In genomic region chr18:2653467-2653866, GRCh38 we compare ENCODE assay signal across 13 cellular contexts. TPM values are rescaled to one million over a fixed set of nuclear protein-coding genes. Genes with fewer than 3 reads are reported as not detected.
DNase-seq lines count a peak whose midpoint lies in the region; ATAC-seq, FAIRE-seq and TF ChIP-seq lines count a peak whose summit lies in the region.
"Had no signal": no experiment of that assay in that cellular context is flagged by ENCODE, and none has a peak within 500 bp of the region (broad histone marks: within the 10 kb centered on the region; RNA-seq: fewer than 3 reads in every experiment).

No MANE protein-coding gene starts in this region.

- no peak for FAIRE-seq in K562 (lab: Jason Lieb, UNC)
- FAIRE-seq: pancreas had no signal

- intact Hi-C loops in activated naive CD4-positive, alpha-beta T cell treated with anti-CD3 and anti-CD28 coated beads for 36 hours (cut with micrococcal nuclease), result loop anchor here (10.0 kb wide), 1 partner anchor 941 kb away; no protein-coding TSS in a partner anchor
- intact Hi-C loops in K562 (cut with micrococcal nuclease), result no loop called here

- 36% methylated on average over 4 of the region's 4 CpGs for WGBS in K562 (ENCODE audit: insufficient coverage, low coverage, missing lambda C conversion rate)

- H3K27ac ChIP-seq in K562 (ENCODE audit: extremely low read depth, low read depth, low read length), result no peak overlapping the region
- H3K27ac ChIP-seq: pancreas had no signal

- H3K9me1 ChIP-seq in K562 (ENCODE audit: control insufficient read depth, insufficient read depth, low read length), result no peaks in the 10 kb centered on the region

- BruUV-seq in K562 (replicated peaks; lab: Mats Ljungman, UMichigan), result no TSS peak

- H3K4me1 Mint-ChIP-seq in activated naive CD4-positive, alpha-beta T cell treated with anti-CD3 and anti-CD28 coated beads, Interleukin-2, amount 50 U/mL, for 24 hours, result peaks cover 40% of the 10 kb centered on the region
- H3K4me1 Mint-ChIP-seq in activated naive CD4-positive, alpha-beta T cell treated with anti-CD3 and anti-CD28 coated beads for 36 hours (ENCODE audit: low read depth), result peaks cover 26% of the 10 kb centered on the region
- peaks cover 21% of the 10 kb centered on the region for H3K4me1 Mint-ChIP-seq in type B pancreatic cell (ENCODE audit: unreplicated experiment)

- no peak overlapping the region for H3K4me2 ChIP-seq in K562 (ENCODE audit: insufficient read depth, low read length)

- peaks cover 20% of the 10 kb centered on the region; the same call in 1 of the 2 replicates for H4K20me1 ChIP-seq in K562 (replicated peaks; ENCODE audit: control insufficient read depth, insufficient read depth, low read length)

- POLR2A ChIA-PET in K562 (lab: Yijun Ruan, JAX), result interaction anchor here (0.7 to 1.5 kb wide), 6 partner anchors 9 to 26 kb away, joined by 3 to 8 read pairs (median 4); no protein-coding TSS in a partner anchor

- no peak for TF ChIP-seq POLR2A in K562 (conservative IDR thresholded peaks at IDR 0.05)

- no peak for TF ChIP-seq EP300 in K562 (IDR thresholded peaks at IDR 0.05; ENCODE audit: low read length)

- no peak overlapping the region for H3K9ac ChIP-seq in K562 (ENCODE audit: insufficient read depth in 1 of 2, low read depth in 2 of 2, low read length in 2 of 2)

- no peak overlapping the region for H3K4me3 ChIP-seq in K562
- no peak overlapping the region for H3K4me3 ChIP-seq in BE2C (ENCODE audit: low read depth, low read length)
- H3K4me3 ChIP-seq: lung, pancreas had no signal

- no peaks in the 10 kb centered on the region for H3K9me3 Mint-ChIP-seq in activated naive CD4-positive, alpha-beta T cell treated with anti-CD3 and anti-CD28 coated beads, Interleukin-2, amount 50 U/mL, for 24 hours
- H3K9me3 Mint-ChIP-seq in activated naive CD4-positive, alpha-beta T cell treated with anti-CD3 and anti-CD28 coated beads for 36 hours, result no peaks in the 10 kb centered on the region
- H3K9me3 Mint-ChIP-seq in type B pancreatic cell, result no peaks in the 10 kb centered on the region

- H3K9me3 ChIP-seq in K562 (replicated peaks; ENCODE audit: control insufficient read depth, insufficient read depth, low read depth, low read length) (no peaks in the 10 kb centered on the region), BE2C (no peaks in the 10 kb centered on the region)
- H3K9me3 ChIP-seq: pancreas had no signal

- no peak for TF ChIP-seq RAD21 in K562 (CRISPR knock-in tag; conservative IDR thresholded peaks at IDR 0.05 in 1 of 2, IDR thresholded peaks at IDR 0.05 in 1 of 2)

- CTCF ChIA-PET in activated naive CD4-positive, alpha-beta T cell treated with anti-CD3 and anti-CD28 coated beads for 36 hours (lab: Charles Lee), result interaction anchor here (0.7 to 1.2 kb wide), 2 partner anchors 12 to 14 kb away, joined by 3 read pairs; no protein-coding TSS in a partner anchor
- CTCF ChIA-PET in K562 (lab: Yijun Ruan, JAX; ENCODE audit: low intra/inter-chr PET ratio), result interaction anchor here (0.7 kb wide), 1 partner anchor 37 kb away, joined by 3 read pairs; no protein-coding TSS in a partner anchor

- H3K27ac Mint-ChIP-seq in activated naive CD4-positive, alpha-beta T cell treated with anti-CD3 and anti-CD28 coated beads, Interleukin-2, amount 50 U/mL, for 24 hours, result no peak overlapping the region
- H3K27ac Mint-ChIP-seq in activated naive CD4-positive, alpha-beta T cell treated with anti-CD3 and anti-CD28 coated beads for 36 hours, result no peak overlapping the region
- H3K27ac Mint-ChIP-seq in type B pancreatic cell, result no peak overlapping the region

- in situ Hi-C loops in K562 (cut with MboI), result no loop called here

- H2AFZ ChIP-seq in K562 (ENCODE audit: low read depth, low read length), result no peak overlapping the region; the same call in none of the 2 replicates

- H3K27me3 Mint-ChIP-seq in activated naive CD4-positive, alpha-beta T cell treated with anti-CD3 and anti-CD28 coated beads, Interleukin-2, amount 50 U/mL, for 24 hours, result no peaks in the 10 kb centered on the region
- no peaks in the 10 kb centered on the region for H3K27me3 Mint-ChIP-seq in activated naive CD4-positive, alpha-beta T cell treated with anti-CD3 and anti-CD28 coated beads for 36 hours (ENCODE audit: low read depth)
- peaks cover 19% of the 10 kb centered on the region for H3K27me3 Mint-ChIP-seq in type B pancreatic cell

- TF ChIP-seq CTCF in K562 (IDR thresholded peaks at IDR 0.05 in 2 of 3, conservative IDR thresholded peaks at IDR 0.05 in 1 of 3; ENCODE audit: insufficient read depth in 2 of 3, low read depth in 1 of 3, low read length in 3 of 3) (no peak), type B pancreatic cell (conservative IDR thresholded peaks at IDR 0.05) (no peak), BE2C (IDR thresholded peaks at IDR 0.05; ENCODE audit: low read depth, low read length) (no peak)

- DNase-seq in activated naive CD4-positive, alpha-beta T cell treated with anti-CD3 and anti-CD28 coated beads for 36 hours, result no peak
- DNase-seq in NCI-H69 (lab: John Stamatoyannopoulos, UW) (peak; percentile 29), K562 (ENCODE audit: extremely low read depth in 1 of 4, low spot score in 3 of 4) (no peak), type B pancreatic cell (ENCODE audit: extremely low spot score, unreplicated experiment) (no peak), BE2C (no peak), COLO829 (ENCODE audit: low spot score) (no peak)
- no peak for DNase-seq in activated CD4-positive, CD25-positive, alpha-beta regulatory T cell treated with anti-CD3 and anti-CD28 coated beads, Interleukin-2, amount 50 U/mL, for 72 hours
- DNase-seq: dorsolateral prefrontal cortex, NCI-H82, pancreas, trophoblast cell had no signal

- peaks cover 33% of the 10 kb centered on the region for H3K79me2 ChIP-seq in K562 (ENCODE audit: control insufficient read depth, insufficient read depth, low read length)

- H3K27me3 ChIP-seq in K562 (ENCODE audit: control insufficient read depth in 2 of 2, insufficient read depth in 2 of 2, low read length in 2 of 2) (no peaks in the 10 kb centered on the region), BE2C (no peaks in the 10 kb centered on the region)
- H3K27me3 ChIP-seq: dorsolateral prefrontal cortex, pancreas had no signal

- H3K36me3 ChIP-seq in K562 (ENCODE audit: control insufficient read depth, insufficient read depth, low read length), result no peaks in the 10 kb centered on the region
- no peaks in the 10 kb centered on the region for H3K36me3 ChIP-seq in BE2C
- H3K36me3 ChIP-seq: pancreas had no signal

- peaks cover 5% of the 10 kb centered on the region for H3K36me3 Mint-ChIP-seq in activated naive CD4-positive, alpha-beta T cell treated with anti-CD3 and anti-CD28 coated beads, Interleukin-2, amount 50 U/mL, for 24 hours
- H3K36me3 Mint-ChIP-seq in activated naive CD4-positive, alpha-beta T cell treated with anti-CD3 and anti-CD28 coated beads for 36 hours (ENCODE audit: low read depth), result peaks cover 15% of the 10 kb centered on the region
- no peaks in the 10 kb centered on the region for H3K36me3 Mint-ChIP-seq in type B pancreatic cell

- ATAC-seq in K562, result no peak
- ATAC-seq: pancreas had no signal

- peaks cover 8 to 16% of the 10 kb centered on the region in 2 experiments; a peak in 4 of 5 replicates for H3K4me1 ChIP-seq in K562 (replicated peaks in 1 of 2; ENCODE audit: control insufficient read depth in 2 of 2, insufficient read depth in 2 of 2, low read length in 2 of 2)
- H3K4me1 ChIP-seq in BE2C, result no peaks in the 10 kb centered on the region

- H3K4me3 Mint-ChIP-seq in activated naive CD4-positive, alpha-beta T cell treated with anti-CD3 and anti-CD28 coated beads, Interleukin-2, amount 50 U/mL, for 24 hours, result peak overlapping the region; percentile 95
- H3K4me3 Mint-ChIP-seq in activated naive CD4-positive, alpha-beta T cell treated with anti-CD3 and anti-CD28 coated beads for 36 hours, result no peak overlapping the region
- H3K4me3 Mint-ChIP-seq in type B pancreatic cell, result peak overlapping the region; percentile 51

TF ChIP-seq in K562, 482 proteins besides CTCF, POLR2A, EP300 and RAD21:
- peak in 1 of 3 experiments; percentile 13 for TF ChIP-seq YY1 (IDR thresholded peaks at IDR 0.05; ENCODE audit: borderline replicate concordance in 1 of 3, control insufficient read depth in 1 of 3, extremely low read depth in 1 of 3, insufficient read depth in 3 of 3, insufficient read length in 1 of 3, insufficient replicate concordance in 2 of 3, low read depth in 1 of 3, low read length in 2 of 3)
- 0 out of 2 replicates have a peak, but pooled peaks have one; percentile 17 for TF ChIP-seq SOX6 (IDR thresholded peaks at IDR 0.05)
- TF ChIP-seq MYBL2 (IDR thresholded peaks at IDR 0.05; ENCODE audit: low read depth), result no peak
- TF ChIP-seq MYBL2 (CRISPR knock-in tag; IDR thresholded peaks at IDR 0.05; ENCODE audit: borderline replicate concordance), result no peak

RNA-seq across cellular contexts. Expression of gene SMCHD1, which starts 2.1 kb away (rescaled TPM):
- 10 to 100 TPM; 91.3 to 91.5 TPM for total RNA-seq in activated naive CD4-positive, alpha-beta T cell treated with anti-CD3 and anti-CD28 coated beads for 36 hours
- total RNA-seq in K562 (2011; cell fraction: chromatin; rRNA removed; ENCODE audit: low replicate concordance), result 142 and 837 TPM in 2 replicates
- total RNA-seq in K562 (2011; cell fraction: nucleolus; rRNA removed), result 44.9 and 97.0 TPM in 2 replicates
- total RNA-seq in K562 (2011; cell fraction: nucleoplasm; rRNA removed), result 201 and 257 TPM in 2 replicates
- total RNA-seq in K562 (2014; rRNA removed) (68.5 and 83.0 TPM in 2 replicates), K562 (2014; rRNA removed; fragmentation: Illumina TruSeq; extraction: Trizol) (119 and 130 TPM in 2 replicates), K562 (2015; rRNA removed; fragmentation: Illumina TruSeq; extraction: Trizol) (131 and 144 TPM in 2 replicates), K562 (2021) (65.2 and 71.1 TPM in 2 replicates), type B pancreatic cell (ENCODE audit: low replicate concordance) (40.1 and 56.5 TPM in 2 replicates)
- polyA plus RNA-seq in K562 (2011; rRNA removed) (71.4 and 72.7 TPM in 2 replicates), K562 (2014; fragmentation: Illumina TruSeq; extraction: Trizol) (64.4 and 76.4 TPM in 2 replicates), K562 (2014; fragmentation: Nextera tagmentation; extraction: Ambion mirVana) (1 to 10 TPM; 6.3 to 6.6 TPM), K562 (2014; rRNA removed) (48.5 and 58.2 TPM in 2 replicates)
- 8.8 and 31.4 TPM in 2 replicates for polyA plus RNA-seq in K562 (2011; cell fraction: cytosol; rRNA removed)
- polyA plus RNA-seq in K562 (2011; cell fraction: nucleus; rRNA removed), result 72.9 and 143 TPM in 2 replicates
- 31.5 and 37.2 TPM in 2 replicates for polyA plus RNA-seq in K562 (2012)
- 235 and 351 TPM in 2 replicates for polyA minus RNA-seq in K562 (2011; rRNA and poly(A)+ RNA removed)
- polyA minus RNA-seq in K562 (2011; cell fraction: cytosol; rRNA and poly(A)+ RNA removed), result 91.7 and 120 TPM in 2 replicates
- 163 and 443 TPM in 2 replicates for polyA minus RNA-seq in K562 (2011; cell fraction: nucleus; rRNA and poly(A)+ RNA removed)
- polyA plus RNA-seq in BE2C (2012; ENCODE audit: insufficient read depth, insufficient read length, low read depth), result 4.6 TPM
